1 cellular context compared by ENCODE assay signal in genomic region chr15:72473670-72474465, GRCh38.
TF ChIP-seq lines count a peak whose summit lies in the region.

A gene with protein sequence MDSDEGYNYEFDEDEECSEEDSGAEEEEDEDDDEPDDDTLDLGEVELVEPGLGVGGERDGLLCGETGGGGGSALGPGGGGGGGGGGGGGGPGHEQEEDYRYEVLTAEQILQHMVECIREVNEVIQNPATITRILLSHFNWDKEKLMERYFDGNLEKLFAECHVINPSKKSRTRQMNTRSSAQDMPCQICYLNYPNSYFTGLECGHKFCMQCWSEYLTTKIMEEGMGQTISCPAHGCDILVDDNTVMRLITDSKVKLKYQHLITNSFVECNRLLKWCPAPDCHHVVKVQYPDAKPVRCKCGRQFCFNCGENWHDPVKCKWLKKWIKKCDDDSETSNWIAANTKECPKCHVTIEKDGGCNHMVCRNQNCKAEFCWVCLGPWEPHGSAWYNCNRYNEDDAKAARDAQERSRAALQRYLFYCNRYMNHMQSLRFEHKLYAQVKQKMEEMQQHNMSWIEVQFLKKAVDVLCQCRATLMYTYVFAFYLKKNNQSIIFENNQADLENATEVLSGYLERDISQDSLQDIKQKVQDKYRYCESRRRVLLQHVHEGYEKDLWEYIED (plus strand): TSS chr15:72474330. CDS start chr15:72474640, 310 bp downstream.

TF ChIP-seq in SK-N-SH, 30 proteins besides CTCF, POLR2A, EP300 and RAD21 (continued from another document):
- TF ChIP-seq USF2 (IDR thresholded peaks at IDR 0.05; ENCODE audit: borderline replicate concordance, low read depth, low read length), result no peak
- TF ChIP-seq POLR2AphosphoS5 (IDR thresholded peaks at IDR 0.05; ENCODE audit: low read depth, low read length), result peak; percentile 88
- TF ChIP-seq TEAD4 (IDR thresholded peaks at IDR 0.05; ENCODE audit: borderline replicate concordance, insufficient read depth), result 0 out of 2 replicates have a peak, but pooled peaks have one; percentile 23
- TF ChIP-seq RFX5 (IDR thresholded peaks at IDR 0.05; ENCODE audit: low read length), result no peak
- no peak; the same call in 1 of the 2 replicates for TF ChIP-seq FOXJ3 (CRISPR knock-in tag; IDR thresholded peaks at IDR 0.05)
- peak; percentile 61 for TF ChIP-seq YY1 (IDR thresholded peaks at IDR 0.05; ENCODE audit: low read depth)
- no peak for TF ChIP-seq RXRA (IDR thresholded peaks at IDR 0.05; ENCODE audit: borderline replicate concordance, low read depth)
- TF ChIP-seq, protein P1, sequence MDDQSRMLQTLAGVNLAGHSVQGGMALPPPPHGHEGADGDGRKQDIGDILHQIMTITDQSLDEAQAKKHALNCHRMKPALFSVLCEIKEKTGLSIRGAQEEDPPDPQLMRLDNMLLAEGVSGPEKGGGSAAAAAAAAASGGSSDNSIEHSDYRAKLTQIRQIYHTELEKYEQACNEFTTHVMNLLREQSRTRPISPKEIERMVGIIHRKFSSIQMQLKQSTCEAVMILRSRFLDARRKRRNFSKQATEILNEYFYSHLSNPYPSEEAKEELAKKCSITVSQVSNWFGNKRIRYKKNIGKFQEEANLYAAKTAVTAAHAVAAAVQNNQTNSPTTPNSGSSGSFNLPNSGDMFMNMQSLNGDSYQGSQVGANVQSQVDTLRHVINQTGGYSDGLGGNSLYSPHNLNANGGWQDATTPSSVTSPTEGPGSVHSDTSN (IDR thresholded peaks at IDR 0.05), result peak; percentile 21; the same call in 1 of the 2 replicates
- TF ChIP-seq NRF1 (IDR thresholded peaks at IDR 0.05; ENCODE audit: low read depth, low read length), result no peak
- TF ChIP-seq GATA2 (CRISPR knock-in tag; IDR thresholded peaks at IDR 0.05), result peak; percentile 7; the same call in 1 of the 2 replicates
- no peak for TF ChIP-seq EZH2phosphoT487 (IDR thresholded peaks at IDR 0.05; ENCODE audit: borderline replicate concordance, low read depth)
- peak; percentile 65 for TF ChIP-seq CHD2 (IDR thresholded peaks at IDR 0.05; ENCODE audit: low read length, partially characterized antibody)
- TF ChIP-seq, protein P2, sequence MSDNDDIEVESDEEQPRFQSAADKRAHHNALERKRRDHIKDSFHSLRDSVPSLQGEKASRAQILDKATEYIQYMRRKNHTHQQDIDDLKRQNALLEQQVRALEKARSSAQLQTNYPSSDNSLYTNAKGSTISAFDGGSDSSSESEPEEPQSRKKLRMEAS (IDR thresholded peaks at IDR 0.05; ENCODE audit: low read depth), result peak; percentile 79
- no peak for TF ChIP-seq FOXM1 (IDR thresholded peaks at IDR 0.05; ENCODE audit: low read depth)
- peak; percentile 57 for TF ChIP-seq ELF1 (IDR thresholded peaks at IDR 0.05)
- TF ChIP-seq MEF2A (IDR thresholded peaks at IDR 0.05; ENCODE audit: borderline replicate concordance, low read depth), result 0 out of 2 replicates have a peak, but pooled peaks have one; percentile 4
- no peak; the same call in 1 of the 2 replicates for TF ChIP-seq JUND (IDR thresholded peaks at IDR 0.05)
- TF ChIP-seq GABPA (IDR thresholded peaks at IDR 0.05; ENCODE audit: low read depth), result peak; percentile 36
- TF ChIP-seq, protein P3, sequence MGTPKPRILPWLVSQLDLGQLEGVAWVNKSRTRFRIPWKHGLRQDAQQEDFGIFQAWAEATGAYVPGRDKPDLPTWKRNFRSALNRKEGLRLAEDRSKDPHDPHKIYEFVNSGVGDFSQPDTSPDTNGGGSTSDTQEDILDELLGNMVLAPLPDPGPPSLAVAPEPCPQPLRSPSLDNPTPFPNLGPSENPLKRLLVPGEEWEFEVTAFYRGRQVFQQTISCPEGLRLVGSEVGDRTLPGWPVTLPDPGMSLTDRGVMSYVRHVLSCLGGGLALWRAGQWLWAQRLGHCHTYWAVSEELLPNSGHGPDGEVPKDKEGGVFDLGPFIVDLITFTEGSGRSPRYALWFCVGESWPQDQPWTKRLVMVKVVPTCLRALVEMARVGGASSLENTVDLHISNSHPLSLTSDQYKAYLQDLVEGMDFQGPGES (IDR thresholded peaks at IDR 0.05; ENCODE audit: low read depth, low read length), result no peak
